In genomic region chr18:40055262-40055661, GRCh38 we compare ENCODE assay signal across 1 cellular context.
TF ChIP-seq lines count a peak whose summit lies in the region.

No MANE protein-coding gene starts in this region.

TF ChIP-seq in SK-N-SH, 30 proteins besides CTCF, POLR2A, EP300 and RAD21 (continued from another document):
- no peak for TF ChIP-seq PBX3 (IDR thresholded peaks at IDR 0.05)
- TF ChIP-seq, protein P1, sequence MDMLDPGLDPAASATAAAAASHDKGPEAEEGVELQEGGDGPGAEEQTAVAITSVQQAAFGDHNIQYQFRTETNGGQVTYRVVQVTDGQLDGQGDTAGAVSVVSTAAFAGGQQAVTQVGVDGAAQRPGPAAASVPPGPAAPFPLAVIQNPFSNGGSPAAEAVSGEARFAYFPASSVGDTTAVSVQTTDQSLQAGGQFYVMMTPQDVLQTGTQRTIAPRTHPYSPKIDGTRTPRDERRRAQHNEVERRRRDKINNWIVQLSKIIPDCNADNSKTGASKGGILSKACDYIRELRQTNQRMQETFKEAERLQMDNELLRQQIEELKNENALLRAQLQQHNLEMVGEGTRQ (IDR thresholded peaks at IDR 0.05; ENCODE audit: borderline replicate concordance, low read depth, low read length), result no peak
- TF ChIP-seq RXRA (IDR thresholded peaks at IDR 0.05; ENCODE audit: borderline replicate concordance, low read depth), result no peak
- no peak for TF ChIP-seq NFIC (IDR thresholded peaks at IDR 0.05; ENCODE audit: borderline replicate concordance)
